1 cellular context compared by ENCODE assay signal in genomic region chr6:154675602-154676088, GRCh38.
TF ChIP-seq lines count a peak whose summit lies in the region.

No MANE protein-coding gene starts in this region.

TF ChIP-seq in WTC11, 78 proteins besides CTCF, POLR2A, EP300 and RAD21 (continued from another document):
- TF ChIP-seq FOXP4 (CRISPR knock-in tag; IDR thresholded peaks at IDR 0.05), result no peak
TF ChIP-seq in WTC11: peak in this region for 3.
